7 cellular contexts compared by ENCODE assay signal in genomic region chr5:68661237-68661636, GRCh38.
A peak's percentile ranks its signal among the peaks of the same experiment; 100 is the strongest.
DNase-seq lines count a peak whose midpoint lies in the region; ATAC-seq and TF ChIP-seq lines count a peak whose summit lies in the region.

No MANE protein-coding gene starts in this region.

- no peaks in the 10 kb centered on the region for H3K79me2 ChIP-seq in OCI-LY7 (ENCODE audit: insufficient read depth, low read depth, low read length)

- no TSS peak for BruUV-seq in OCI-LY7 (replicated peaks; lab: Mats Ljungman, UMichigan)

- DNase-seq in ELR (ENCODE audit: low read depth) (peak; percentile 62), OCI-LY7 (ENCODE audit: low spot score) (peak; percentile 13), globus pallidus (ENCODE audit: low spot score) (peak; percentile 19), SKM-1 (lab: John Stamatoyannopoulos, UW; ENCODE audit: unreplicated experiment) (no peak), SKM-1 treated with dmso at 0.1 percent for 144 hours (lab: John Stamatoyannopoulos, UW; ENCODE audit: unreplicated experiment) (no peak)
- DNase-seq in activated CD4-positive, CD25-positive, alpha-beta regulatory T cell treated with anti-CD3 and anti-CD28 coated beads, Interleukin-2, amount 50 U/mL, for 72 hours = no peak

- TF ChIP-seq CTCF in OCI-LY7 (conservative IDR thresholded peaks at IDR 0.05; ENCODE audit: low read length) = peak; percentile 69

- H3K4me1 ChIP-seq in OCI-LY7 (ENCODE audit: insufficient read depth, low read length, poor library complexity, severe bottlenecking) = no peaks in the 10 kb centered on the region

- no peaks in the 10 kb centered on the region for H3K9me3 ChIP-seq in OCI-LY7 (ENCODE audit: low read length)

- no peak overlapping the region for H2AFZ ChIP-seq in OCI-LY7 (ENCODE audit: low read length)

- no peaks in the 10 kb centered on the region for H3K36me3 ChIP-seq in OCI-LY7 (ENCODE audit: insufficient read depth, low read length)

- POLR2A ChIA-PET in OCI-LY7 (lab: Charles Lee) = no interaction called here

- H3K9me2 ChIP-seq in OCI-LY7 (ENCODE audit: insufficient read depth, low read length) = no peaks in the 10 kb centered on the region

- H4K20me1 ChIP-seq in OCI-LY7 (ENCODE audit: insufficient read depth, low read length) = no peaks in the 10 kb centered on the region

- CTCF ChIA-PET in OCI-LY7 (lab: Charles Lee; ENCODE audit: unreplicated experiment) = no interaction called here

- H3K4me2 ChIP-seq in OCI-LY7 (ENCODE audit: low read length) = no peak overlapping the region

- peak; percentile 53 for ATAC-seq in GM21367 (IDR thresholded peaks at IDR 0.05; ENCODE audit: unreplicated experiment)

- no peak overlapping the region for H3K27ac ChIP-seq in OCI-LY7 (ENCODE audit: low read depth, low read length, poor library complexity, severe bottlenecking)

- intact Hi-C loops in OCI-LY7 (cut with micrococcal nuclease; ENCODE audit: unreplicated experiment) = no loop called here

- no peak overlapping the region for H3K4me3 ChIP-seq in OCI-LY7 (ENCODE audit: low read depth, low read length, poor library complexity, severe bottlenecking)

Comparison
In these comparisons a context has a peak if more than half of its experiments do, and no peak if none do; other contexts are left out.
1. DNase-seq: peak in ELR (single experiment), OCI-LY7 (single experiment) and globus pallidus (single experiment); none in SKM-1 (single experiment), activated CD4-positive, CD25-positive, alpha-beta regulatory T cell treated with anti-CD3 and anti-CD28 coated beads, Interleukin-2, amount 50 U/mL, for 72 hours (single experiment) and SKM-1 treated with dmso at 0.1 percent for 144 hours (single experiment).